25 cellular contexts compared by ENCODE assay signal in genomic region chr7:45971661-45972175, GRCh38.
"Had no signal": no experiment of that assay in that cellular context is flagged by ENCODE, and none has a peak within 500 bp of the region (broad histone marks: within the 10 kb centered on the region; RNA-seq: fewer than 3 reads in every experiment).

No MANE protein-coding gene starts in this region.

- H3K27ac Mint-ChIP-seq: activated CD4-positive, alpha-beta memory T cell treated with anti-CD3 and anti-CD28 coated beads for 36 hours; activated naive CD4-positive, alpha-beta T cell treated with anti-CD3 and anti-CD28 coated beads, Interleukin-2, amount 50 U/mL, for 72 hours; nephron; stimulated activated memory B cell treated with anti-CD40 and anti-IgM and Interleukin-4, amounts not matched to agents 10 μg/mL and 1 μg/mL and 100 μg/mL, for 72 hours had no signal

- DNase-seq: activated CD4-positive, alpha-beta memory T cell treated with anti-CD3 and anti-CD28 coated beads for 36 hours; activated CD4-positive, alpha-beta T cell treated with anti-CD3 and anti-CD28 coated beads for 48 hours; activated naive CD4-positive, alpha-beta T cell; activated T-cell treated with anti-CD3 and anti-CD28 coated beads, Interleukin-2, amount 50 U/mL, for 48 hours; anterior cingulate cortex; body of pancreas; cortex of kidney; foreskin keratinocyte; heart left ventricle; lower lobe of right lung; mesendoderm; nucleus accumbens; psoas muscle; sigmoid colon; stimulated activated CD4-positive, alpha-beta T cell treated with anti-CD3 and anti-CD28 coated beads, Interleukin-1b, Interleukin-23, amount 100 ng/mL, for 48 hours; stimulated activated CD4-positive, alpha-beta T cell treated with anti-CD3 and anti-CD28 coated beads, Interleukin-4, amount 100 ng/mL, for 4 hours; stimulated activated CD8-positive, alpha-beta memory T cell treated with anti-CD3 and anti-CD28 coated beads, Interleukin-4, amount 100 ng/mL, for 48 hours; stimulated activated naive CD8-positive, alpha-beta T cell treated with anti-CD3 and anti-CD28 coated beads, Interleukin-15, amount 100 ng/mL, for 72 hours; substantia nigra; thyroid gland had no signal

- H3K4me1 Mint-ChIP-seq: stimulated activated memory B cell treated with anti-CD40 and anti-IgM and Interleukin-4, amounts not matched to agents 10 μg/mL and 1 μg/mL and 100 μg/mL, for 72 hours; stimulated activated naive CD8-positive, alpha-beta T cell treated with anti-CD3 and anti-CD28 coated beads, Interleukin-15, amount 100 ng/mL, for 72 hours had no signal

- H3K9ac ChIP-seq: parathyroid adenoma had no signal

- H3K27me3 Mint-ChIP-seq: activated CD4-positive, alpha-beta memory T cell treated with anti-CD3 and anti-CD28 coated beads for 36 hours had no signal

- H3K27ac ChIP-seq: body of pancreas, foreskin keratinocyte, heart left ventricle, lower lobe of right lung, parathyroid adenoma, psoas muscle, sigmoid colon, thyroid gland, VCaP had no signal

- H3K9me3 ChIP-seq: body of pancreas, heart left ventricle, lower lobe of right lung, psoas muscle, sigmoid colon, thyroid gland had no signal

- H3K36me3 ChIP-seq: heart left ventricle, lower lobe of right lung, sigmoid colon, thyroid gland had no signal

- H3K4me3 Mint-ChIP-seq: activated CD4-positive, alpha-beta memory T cell treated with anti-CD3 and anti-CD28 coated beads for 36 hours; nephron; stimulated activated memory B cell treated with anti-CD40 and anti-IgM and Interleukin-4, amounts not matched to agents 10 μg/mL and 1 μg/mL and 100 μg/mL, for 72 hours; stimulated activated naive CD8-positive, alpha-beta T cell treated with anti-CD3 and anti-CD28 coated beads, Interleukin-15, amount 100 ng/mL, for 72 hours had no signal

- H3K27me3 ChIP-seq: body of pancreas, foreskin keratinocyte, heart left ventricle, sigmoid colon, thyroid gland had no signal

- H2AFZ ChIP-seq: parathyroid adenoma had no signal

- H3K4me1 ChIP-seq: foreskin keratinocyte, lower lobe of right lung, parathyroid adenoma, psoas muscle had no signal

- H3K36me3 Mint-ChIP-seq: activated CD4-positive, alpha-beta memory T cell treated with anti-CD3 and anti-CD28 coated beads for 36 hours; stimulated activated memory B cell treated with anti-CD40 and anti-IgM and Interleukin-4, amounts not matched to agents 10 μg/mL and 1 μg/mL and 100 μg/mL, for 72 hours had no signal

- H3K9me3 Mint-ChIP-seq: activated CD4-positive, alpha-beta memory T cell treated with anti-CD3 and anti-CD28 coated beads for 36 hours; stimulated activated memory B cell treated with anti-CD40 and anti-IgM and Interleukin-4, amounts not matched to agents 10 μg/mL and 1 μg/mL and 100 μg/mL, for 72 hours; stimulated activated naive CD8-positive, alpha-beta T cell treated with anti-CD3 and anti-CD28 coated beads, Interleukin-15, amount 100 ng/mL, for 72 hours had no signal

- H3K4me3 ChIP-seq: body of pancreas, heart left ventricle, lower lobe of right lung, psoas muscle, sigmoid colon, thyroid gland had no signal
